Comparison of ENCODE assay signal across 30 cellular contexts in the genomic region with DNA sequence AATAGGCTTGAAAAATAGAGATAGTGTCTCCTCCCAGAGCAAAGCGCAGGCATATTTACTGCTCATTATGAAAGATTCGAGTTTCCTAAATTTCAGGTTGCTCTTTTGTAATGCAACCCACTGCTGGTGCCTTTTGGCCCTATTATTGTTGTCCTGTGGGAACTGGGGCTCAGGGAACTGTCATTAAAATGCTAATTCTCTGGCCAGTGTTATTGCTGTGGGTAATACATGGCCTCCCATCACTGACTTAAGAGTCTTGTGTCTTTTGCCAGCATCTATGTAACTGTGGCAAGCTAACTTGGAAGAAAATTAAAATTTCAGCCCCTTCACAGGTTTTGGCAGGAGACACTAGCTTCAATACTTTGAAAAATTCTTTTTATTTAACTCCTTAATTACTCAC.
"Had no signal": no experiment of that assay in that cellular context is flagged by ENCODE, and none has a peak within 500 bp of the region (broad histone marks: within the 10 kb centered on the region; RNA-seq: fewer than 3 reads in every experiment).

No MANE protein-coding gene starts in this region.

- H3K4me1 Mint-ChIP-seq: activated CD4-positive, alpha-beta T cell treated with anti-CD3 and anti-CD28 coated beads for 36 hours; activated CD4-positive, alpha-beta T cell treated with anti-CD3 and anti-CD28 coated beads, Interleukin-2, amount 10 ng/mL, durations not matched to agents 7 days and 5 days; activated naive CD8-positive, alpha-beta T cell treated with anti-CD3 and anti-CD28 coated beads, Interleukin-2, amount 50 U/mL, for 24 hours had no signal

- H3K36me3 ChIP-seq: SJCRH30 had no signal

- DNase-seq: activated CD4-positive, alpha-beta T cell treated with anti-CD3 and anti-CD28 coated beads for 36 hours; activated CD4-positive, alpha-beta T cell treated with anti-CD3 and anti-CD28 coated beads, Interleukin-2, amount 10 ng/mL, durations not matched to agents 7 days and 5 days; activated CD4-positive, alpha-beta T cell treated with anti-CD3 and anti-CD28 coated beads, Interleukin-2, amount 50 U/mL, for 48 hours; activated CD8-positive, alpha-beta T cell treated with anti-CD3 and anti-CD28 coated beads, Interleukin-2, amount 10 ng/mL, durations not matched to agents 7 days and 5 days; activated gamma-delta T cell treated with Interleukin-2 at 50 U/mL for 16 hours; activated naive CD4-positive, alpha-beta T cell treated with anti-CD3 and anti-CD28 coated beads for 36 hours; activated naive CD8-positive, alpha-beta T cell treated with anti-CD3 and anti-CD28 coated beads, Interleukin-2, amount 50 U/mL, for 24 hours; activated T-cell treated with anti-CD3 and anti-CD28 coated beads, Interleukin-2, amount 50 U/mL, for 24 hours; anterior cingulate cortex; caudate nucleus; cerebellar nuclear complex; Kasumi-1; MM.1S; MV-4-11; NCI-H1092; NCI-H1436 treated with DMSO at 0.1 percent for 48 hours; NCI-H1694 treated with DMSO at 0.1 percent for 48 hours; NCI-H2029; NCI-H345; NCI-H524 treated with DMSO at 0.1 percent for 48 hours; NCI-H748 treated with DMSO at 0.1 percent for 48 hours; NK-92 treated with Interleukin-12 subunit alpha and Interleukin-12 subunit beta, amount 100 ng/mL, for 24 hours; OCI-M1; SHP77; SJCRH30; T1000 had no signal

- H3K4me3 Mint-ChIP-seq: activated CD4-positive, alpha-beta T cell treated with anti-CD3 and anti-CD28 coated beads for 36 hours; activated CD4-positive, alpha-beta T cell treated with anti-CD3 and anti-CD28 coated beads, Interleukin-2, amount 10 ng/mL, durations not matched to agents 7 days and 5 days; activated CD8-positive, alpha-beta T cell treated with anti-CD3 and anti-CD28 coated beads, Interleukin-2, amount 10 ng/mL, durations not matched to agents 7 days and 5 days; activated naive CD4-positive, alpha-beta T cell treated with anti-CD3 and anti-CD28 coated beads for 36 hours; activated naive CD8-positive, alpha-beta T cell; activated naive CD8-positive, alpha-beta T cell treated with anti-CD3 and anti-CD28 coated beads, Interleukin-2, amount 50 U/mL, for 24 hours; activated T-cell treated with anti-CD3 and anti-CD28 coated beads, Interleukin-2, amount 50 U/mL, for 24 hours had no signal

- H3K9me3 Mint-ChIP-seq: activated CD4-positive, alpha-beta T cell treated with anti-CD3 and anti-CD28 coated beads, Interleukin-2, amount 10 ng/mL, durations not matched to agents 7 days and 5 days; activated naive CD4-positive, alpha-beta T cell treated with anti-CD3 and anti-CD28 coated beads for 36 hours; activated T-cell treated with anti-CD3 and anti-CD28 coated beads, Interleukin-2, amount 50 U/mL, for 24 hours; activated T-helper 2 cell treated with anti-CD3 and anti-CD28 coated beads, Interferon-gamma antibody, Interleukin-2, Interleukin-4, amounts not matched to agents 10 μg/mL and 5 μg/mL and 100 μg/mL, durations not matched to agents 14 hours and 24 hours and 36 hours had no signal

- H3K9me3 ChIP-seq: SJCRH30 had no signal

- H3K27ac Mint-ChIP-seq: activated CD4-positive, alpha-beta T cell treated with anti-CD3 and anti-CD28 coated beads for 36 hours; activated CD4-positive, alpha-beta T cell treated with anti-CD3 and anti-CD28 coated beads, Interleukin-2, amount 10 ng/mL, durations not matched to agents 7 days and 5 days; activated CD8-positive, alpha-beta T cell treated with anti-CD3 and anti-CD28 coated beads, Interleukin-2, amount 10 ng/mL, durations not matched to agents 7 days and 5 days; activated naive CD4-positive, alpha-beta T cell treated with anti-CD3 and anti-CD28 coated beads for 36 hours; activated naive CD8-positive, alpha-beta T cell; activated naive CD8-positive, alpha-beta T cell treated with anti-CD3 and anti-CD28 coated beads, Interleukin-2, amount 50 U/mL, for 24 hours; activated T-cell treated with anti-CD3 and anti-CD28 coated beads, Interleukin-2, amount 50 U/mL, for 24 hours; activated T-helper 2 cell treated with anti-CD3 and anti-CD28 coated beads, Interferon-gamma antibody, Interleukin-2, Interleukin-4, amounts not matched to agents 10 μg/mL and 5 μg/mL and 100 μg/mL, durations not matched to agents 14 hours and 24 hours and 36 hours had no signal

- H3K4me3 ChIP-seq: SJCRH30, SK-N-MC had no signal

- H3K27me3 Mint-ChIP-seq: activated CD4-positive, alpha-beta T cell treated with anti-CD3 and anti-CD28 coated beads for 36 hours; activated CD4-positive, alpha-beta T cell treated with anti-CD3 and anti-CD28 coated beads, Interleukin-2, amount 10 ng/mL, durations not matched to agents 7 days and 5 days; activated T-cell treated with anti-CD3 and anti-CD28 coated beads, Interleukin-2, amount 50 U/mL, for 24 hours; brain had no signal

- H3K27me3 ChIP-seq: SJCRH30 had no signal

- H3K27ac ChIP-seq: SJCRH30, SK-N-MC had no signal

- H3K36me3 Mint-ChIP-seq: activated naive CD8-positive, alpha-beta T cell had no signal

- H3K4me1 ChIP-seq: SJCRH30 had no signal
